Comparison of ENCODE assay signal across 1 cellular context in the genomic region with DNA sequence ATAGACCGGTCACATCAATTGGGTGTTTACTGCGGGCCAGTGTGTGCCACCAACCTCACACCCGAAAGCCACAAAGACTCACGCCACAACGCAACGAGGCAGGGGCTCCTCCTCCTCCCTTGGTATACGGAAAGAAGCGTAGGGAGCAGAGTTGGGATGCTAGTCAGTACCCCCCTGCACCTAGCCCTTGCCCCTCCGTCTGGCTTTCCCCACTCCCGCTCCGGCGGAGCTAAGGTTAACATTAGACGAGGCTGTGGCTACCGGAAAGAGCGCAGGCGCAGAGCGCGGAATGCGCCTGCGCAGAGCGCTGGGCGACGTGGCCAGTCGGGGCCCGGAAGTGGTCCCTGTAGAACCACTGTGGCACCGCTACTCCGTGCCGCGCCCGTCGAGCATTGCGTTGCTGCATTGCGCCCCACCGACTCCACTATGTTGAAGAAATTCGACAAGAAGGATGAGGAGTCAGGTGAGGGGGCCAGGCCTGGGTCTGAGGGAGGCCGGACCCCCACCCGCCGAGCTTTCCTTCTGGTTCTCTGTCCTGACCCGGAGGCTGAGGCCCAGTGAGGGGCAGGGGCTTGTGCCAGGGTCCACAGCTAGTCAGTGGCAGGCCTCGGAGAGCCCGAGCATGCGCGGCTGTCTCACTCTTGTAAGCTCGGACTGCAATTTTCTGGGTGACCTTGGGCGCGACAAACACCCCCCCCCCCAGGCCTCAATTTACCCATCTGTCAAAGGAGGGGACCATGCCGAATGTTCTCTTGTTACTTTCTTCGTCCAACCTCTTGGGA.
A peak's percentile ranks its signal among the peaks of the same experiment; 100 is the strongest.
TF ChIP-seq lines count a peak whose summit lies in the region.

A gene with protein sequence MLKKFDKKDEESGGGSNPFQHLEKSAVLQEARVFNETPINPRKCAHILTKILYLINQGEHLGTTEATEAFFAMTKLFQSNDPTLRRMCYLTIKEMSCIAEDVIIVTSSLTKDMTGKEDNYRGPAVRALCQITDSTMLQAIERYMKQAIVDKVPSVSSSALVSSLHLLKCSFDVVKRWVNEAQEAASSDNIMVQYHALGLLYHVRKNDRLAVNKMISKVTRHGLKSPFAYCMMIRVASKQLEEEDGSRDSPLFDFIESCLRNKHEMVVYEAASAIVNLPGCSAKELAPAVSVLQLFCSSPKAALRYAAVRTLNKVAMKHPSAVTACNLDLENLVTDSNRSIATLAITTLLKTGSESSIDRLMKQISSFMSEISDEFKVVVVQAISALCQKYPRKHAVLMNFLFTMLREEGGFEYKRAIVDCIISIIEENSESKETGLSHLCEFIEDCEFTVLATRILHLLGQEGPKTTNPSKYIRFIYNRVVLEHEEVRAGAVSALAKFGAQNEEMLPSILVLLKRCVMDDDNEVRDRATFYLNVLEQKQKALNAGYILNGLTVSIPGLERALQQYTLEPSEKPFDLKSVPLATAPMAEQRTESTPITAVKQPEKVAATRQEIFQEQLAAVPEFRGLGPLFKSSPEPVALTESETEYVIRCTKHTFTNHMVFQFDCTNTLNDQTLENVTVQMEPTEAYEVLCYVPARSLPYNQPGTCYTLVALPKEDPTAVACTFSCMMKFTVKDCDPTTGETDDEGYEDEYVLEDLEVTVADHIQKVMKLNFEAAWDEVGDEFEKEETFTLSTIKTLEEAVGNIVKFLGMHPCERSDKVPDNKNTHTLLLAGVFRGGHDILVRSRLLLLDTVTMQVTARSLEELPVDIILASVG (plus strand): TSS at position 323 of the 782 bp plus-strand sequence. CDS start 104 bp downstream, at position 427.

TF ChIP-seq in HepG2, 621 proteins besides CTCF, POLR2A, EP300 and RAD21 (continued from another document and continues in another):
- TF ChIP-seq, protein P1, sequence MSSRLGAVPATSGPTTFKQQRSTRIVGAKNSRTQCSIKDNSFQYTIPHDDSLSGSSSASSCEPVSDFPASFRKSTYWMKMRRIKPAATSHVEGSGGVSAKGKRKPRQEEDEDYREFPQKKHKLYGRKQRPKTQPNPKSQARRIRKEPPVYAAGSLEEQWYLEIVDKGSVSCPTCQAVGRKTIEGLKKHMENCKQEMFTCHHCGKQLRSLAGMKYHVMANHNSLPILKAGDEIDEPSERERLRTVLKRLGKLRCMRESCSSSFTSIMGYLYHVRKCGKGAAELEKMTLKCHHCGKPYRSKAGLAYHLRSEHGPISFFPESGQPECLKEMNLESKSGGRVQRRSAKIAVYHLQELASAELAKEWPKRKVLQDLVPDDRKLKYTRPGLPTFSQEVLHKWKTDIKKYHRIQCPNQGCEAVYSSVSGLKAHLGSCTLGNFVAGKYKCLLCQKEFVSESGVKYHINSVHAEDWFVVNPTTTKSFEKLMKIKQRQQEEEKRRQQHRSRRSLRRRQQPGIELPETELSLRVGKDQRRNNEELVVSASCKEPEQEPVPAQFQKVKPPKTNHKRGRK (CRISPR knock-in tag; IDR thresholded peaks at IDR 0.05): no peak
- TF ChIP-seq TBX3 (IDR thresholded peaks at IDR 0.05; ENCODE audit: borderline replicate concordance): no peak
- peak; percentile 89 for TF ChIP-seq ZNF777 (CRISPR knock-in tag; IDR thresholded peaks at IDR 0.05)
- peak; percentile 84 for TF ChIP-seq PHF20 (CRISPR knock-in tag; IDR thresholded peaks at IDR 0.05)
- TF ChIP-seq, protein P2, sequence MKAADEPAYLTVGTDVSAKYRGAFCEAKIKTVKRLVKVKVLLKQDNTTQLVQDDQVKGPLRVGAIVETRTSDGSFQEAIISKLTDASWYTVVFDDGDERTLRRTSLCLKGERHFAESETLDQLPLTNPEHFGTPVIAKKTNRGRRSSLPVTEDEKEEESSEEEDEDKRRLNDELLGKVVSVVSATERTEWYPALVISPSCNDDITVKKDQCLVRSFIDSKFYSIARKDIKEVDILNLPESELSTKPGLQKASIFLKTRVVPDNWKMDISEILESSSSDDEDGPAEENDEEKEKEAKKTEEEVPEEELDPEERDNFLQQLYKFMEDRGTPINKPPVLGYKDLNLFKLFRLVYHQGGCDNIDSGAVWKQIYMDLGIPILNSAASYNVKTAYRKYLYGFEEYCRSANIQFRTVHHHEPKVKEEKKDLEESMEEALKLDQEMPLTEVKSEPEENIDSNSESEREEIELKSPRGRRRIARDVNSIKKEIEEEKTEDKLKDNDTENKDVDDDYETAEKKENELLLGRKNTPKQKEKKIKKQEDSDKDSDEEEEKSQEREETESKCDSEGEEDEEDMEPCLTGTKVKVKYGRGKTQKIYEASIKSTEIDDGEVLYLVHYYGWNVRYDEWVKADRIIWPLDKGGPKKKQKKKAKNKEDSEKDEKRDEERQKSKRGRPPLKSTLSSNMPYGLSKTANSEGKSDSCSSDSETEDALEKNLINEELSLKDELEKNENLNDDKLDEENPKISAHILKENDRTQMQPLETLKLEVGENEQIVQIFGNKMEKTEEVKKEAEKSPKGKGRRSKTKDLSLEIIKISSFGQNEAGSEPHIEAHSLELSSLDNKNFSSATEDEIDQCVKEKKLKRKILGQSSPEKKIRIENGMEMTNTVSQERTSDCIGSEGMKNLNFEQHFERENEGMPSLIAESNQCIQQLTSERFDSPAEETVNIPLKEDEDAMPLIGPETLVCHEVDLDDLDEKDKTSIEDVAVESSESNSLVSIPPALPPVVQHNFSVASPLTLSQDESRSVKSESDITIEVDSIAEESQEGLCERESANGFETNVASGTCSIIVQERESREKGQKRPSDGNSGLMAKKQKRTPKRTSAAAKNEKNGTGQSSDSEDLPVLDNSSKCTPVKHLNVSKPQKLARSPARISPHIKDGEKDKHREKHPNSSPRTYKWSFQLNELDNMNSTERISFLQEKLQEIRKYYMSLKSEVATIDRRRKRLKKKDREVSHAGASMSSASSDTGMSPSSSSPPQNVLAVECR (CRISPR knock-in tag; IDR thresholded peaks at IDR 0.05; ENCODE audit: borderline replicate concordance): peak; percentile 95
- TF ChIP-seq HDAC2 (CRISPR knock-in tag; IDR thresholded peaks at IDR 0.05): peak; percentile 59; the same call in 1 of the 2 replicates
- TF ChIP-seq, protein P3, sequence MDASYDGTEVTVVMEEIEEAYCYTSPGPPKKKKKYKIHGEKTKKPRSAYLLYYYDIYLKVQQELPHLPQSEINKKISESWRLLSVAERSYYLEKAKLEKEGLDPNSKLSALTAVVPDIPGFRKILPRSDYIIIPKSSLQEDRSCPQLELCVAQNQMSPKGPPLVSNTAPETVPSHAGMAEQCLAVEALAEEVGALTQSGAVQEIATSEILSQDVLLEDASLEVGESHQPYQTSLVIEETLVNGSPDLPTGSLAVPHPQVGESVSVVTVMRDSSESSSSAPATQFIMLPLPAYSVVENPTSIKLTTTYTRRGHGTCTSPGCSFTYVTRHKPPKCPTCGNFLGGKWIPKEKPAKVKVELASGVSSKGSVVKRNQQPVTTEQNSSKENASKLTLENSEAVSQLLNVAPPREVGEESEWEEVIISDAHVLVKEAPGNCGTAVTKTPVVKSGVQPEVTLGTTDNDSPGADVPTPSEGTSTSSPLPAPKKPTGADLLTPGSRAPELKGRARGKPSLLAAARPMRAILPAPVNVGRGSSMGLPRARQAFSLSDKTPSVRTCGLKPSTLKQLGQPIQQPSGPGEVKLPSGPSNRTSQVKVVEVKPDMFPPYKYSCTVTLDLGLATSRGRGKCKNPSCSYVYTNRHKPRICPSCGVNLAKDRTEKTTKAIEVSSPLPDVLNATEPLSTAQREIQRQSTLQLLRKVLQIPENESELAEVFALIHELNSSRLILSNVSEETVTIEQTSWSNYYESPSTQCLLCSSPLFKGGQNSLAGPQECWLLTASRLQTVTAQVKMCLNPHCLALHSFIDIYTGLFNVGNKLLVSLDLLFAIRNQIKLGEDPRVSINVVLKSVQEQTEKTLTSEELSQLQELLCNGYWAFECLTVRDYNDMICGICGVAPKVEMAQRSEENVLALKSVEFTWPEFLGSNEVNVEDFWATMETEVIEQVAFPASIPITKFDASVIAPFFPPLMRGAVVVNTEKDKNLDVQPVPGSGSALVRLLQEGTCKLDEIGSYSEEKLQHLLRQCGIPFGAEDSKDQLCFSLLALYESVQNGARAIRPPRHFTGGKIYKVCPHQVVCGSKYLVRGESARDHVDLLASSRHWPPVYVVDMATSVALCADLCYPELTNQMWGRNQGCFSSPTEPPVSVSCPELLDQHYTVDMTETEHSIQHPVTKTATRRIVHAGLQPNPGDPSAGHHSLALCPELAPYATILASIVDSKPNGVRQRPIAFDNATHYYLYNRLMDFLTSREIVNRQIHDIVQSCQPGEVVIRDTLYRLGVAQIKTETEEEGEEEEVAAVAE (CRISPR knock-in tag; IDR thresholded peaks at IDR 0.05; ENCODE audit: borderline replicate concordance): 0 out of 2 replicates have a peak, but pooled peaks have one; percentile 10
- TF ChIP-seq KDM5B (CRISPR knock-in tag; IDR thresholded peaks at IDR 0.05; ENCODE audit: borderline replicate concordance): peak; percentile 83
- TF ChIP-seq ZNF160 (CRISPR knock-in tag; IDR thresholded peaks at IDR 0.05): no peak
- peak; percentile 84 for TF ChIP-seq SALL1 (CRISPR knock-in tag; IDR thresholded peaks at IDR 0.05)
- peak; percentile 58; the same call in 1 of the 2 replicates for TF ChIP-seq GTF3A (CRISPR knock-in tag; conservative IDR thresholded peaks at IDR 0.05)
- peak; percentile 60 for TF ChIP-seq ZNF768 (CRISPR knock-in tag; IDR thresholded peaks at IDR 0.05)
- TF ChIP-seq, protein P4, sequence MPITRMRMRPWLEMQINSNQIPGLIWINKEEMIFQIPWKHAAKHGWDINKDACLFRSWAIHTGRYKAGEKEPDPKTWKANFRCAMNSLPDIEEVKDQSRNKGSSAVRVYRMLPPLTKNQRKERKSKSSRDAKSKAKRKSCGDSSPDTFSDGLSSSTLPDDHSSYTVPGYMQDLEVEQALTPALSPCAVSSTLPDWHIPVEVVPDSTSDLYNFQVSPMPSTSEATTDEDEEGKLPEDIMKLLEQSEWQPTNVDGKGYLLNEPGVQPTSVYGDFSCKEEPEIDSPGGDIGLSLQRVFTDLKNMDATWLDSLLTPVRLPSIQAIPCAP (CRISPR knock-in tag; IDR thresholded peaks at IDR 0.05; ENCODE audit: low read depth): 0 out of 2 replicates have a peak, but pooled peaks have one; percentile 56
- TF ChIP-seq ZNF607 (CRISPR knock-in tag; IDR thresholded peaks at IDR 0.05; ENCODE audit: borderline replicate concordance): 0 out of 2 replicates have a peak, but pooled peaks have one; percentile 73
- peak; percentile 68; the same call in 1 of the 2 replicates for TF ChIP-seq ZNF709 (CRISPR knock-in tag; IDR thresholded peaks at IDR 0.05)
- TF ChIP-seq KDM2A (CRISPR knock-in tag; IDR thresholded peaks at IDR 0.05; ENCODE audit: borderline replicate concordance, low read depth): peak; percentile 72; the same call in 1 of the 2 replicates
- peak; percentile 51; the same call in 1 of the 2 replicates for TF ChIP-seq ARNTL (CRISPR knock-in tag; IDR thresholded peaks at IDR 0.05)
- TF ChIP-seq, protein P5, sequence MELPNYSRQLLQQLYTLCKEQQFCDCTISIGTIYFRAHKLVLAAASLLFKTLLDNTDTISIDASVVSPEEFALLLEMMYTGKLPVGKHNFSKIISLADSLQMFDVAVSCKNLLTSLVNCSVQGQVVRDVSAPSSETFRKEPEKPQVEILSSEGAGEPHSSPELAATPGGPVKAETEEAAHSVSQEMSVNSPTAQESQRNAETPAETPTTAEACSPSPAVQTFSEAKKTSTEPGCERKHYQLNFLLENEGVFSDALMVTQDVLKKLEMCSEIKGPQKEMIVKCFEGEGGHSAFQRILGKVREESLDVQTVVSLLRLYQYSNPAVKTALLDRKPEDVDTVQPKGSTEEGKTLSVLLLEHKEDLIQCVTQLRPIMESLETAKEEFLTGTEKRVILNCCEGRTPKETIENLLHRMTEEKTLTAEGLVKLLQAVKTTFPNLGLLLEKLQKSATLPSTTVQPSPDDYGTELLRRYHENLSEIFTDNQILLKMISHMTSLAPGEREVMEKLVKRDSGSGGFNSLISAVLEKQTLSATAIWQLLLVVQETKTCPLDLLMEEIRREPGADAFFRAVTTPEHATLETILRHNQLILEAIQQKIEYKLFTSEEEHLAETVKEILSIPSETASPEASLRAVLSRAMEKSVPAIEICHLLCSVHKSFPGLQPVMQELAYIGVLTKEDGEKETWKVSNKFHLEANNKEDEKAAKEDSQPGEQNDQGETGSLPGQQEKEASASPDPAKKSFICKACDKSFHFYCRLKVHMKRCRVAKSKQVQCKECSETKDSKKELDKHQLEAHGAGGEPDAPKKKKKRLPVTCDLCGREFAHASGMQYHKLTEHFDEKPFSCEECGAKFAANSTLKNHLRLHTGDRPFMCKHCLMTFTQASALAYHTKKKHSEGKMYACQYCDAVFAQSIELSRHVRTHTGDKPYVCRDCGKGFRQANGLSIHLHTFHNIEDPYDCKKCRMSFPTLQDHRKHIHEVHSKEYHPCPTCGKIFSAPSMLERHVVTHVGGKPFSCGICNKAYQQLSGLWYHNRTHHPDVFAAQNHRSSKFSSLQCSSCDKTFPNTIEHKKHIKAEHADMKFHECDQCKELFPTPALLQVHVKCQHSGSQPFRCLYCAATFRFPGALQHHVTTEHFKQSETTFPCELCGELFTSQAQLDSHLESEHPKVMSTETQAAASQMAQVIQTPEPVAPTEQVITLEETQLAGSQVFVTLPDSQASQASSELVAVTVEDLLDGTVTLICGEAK (IDR thresholded peaks at IDR 0.05): no peak
- TF ChIP-seq, protein P5 (CRISPR knock-in tag; IDR thresholded peaks at IDR 0.05): no peak
- TF ChIP-seq, protein P6, sequence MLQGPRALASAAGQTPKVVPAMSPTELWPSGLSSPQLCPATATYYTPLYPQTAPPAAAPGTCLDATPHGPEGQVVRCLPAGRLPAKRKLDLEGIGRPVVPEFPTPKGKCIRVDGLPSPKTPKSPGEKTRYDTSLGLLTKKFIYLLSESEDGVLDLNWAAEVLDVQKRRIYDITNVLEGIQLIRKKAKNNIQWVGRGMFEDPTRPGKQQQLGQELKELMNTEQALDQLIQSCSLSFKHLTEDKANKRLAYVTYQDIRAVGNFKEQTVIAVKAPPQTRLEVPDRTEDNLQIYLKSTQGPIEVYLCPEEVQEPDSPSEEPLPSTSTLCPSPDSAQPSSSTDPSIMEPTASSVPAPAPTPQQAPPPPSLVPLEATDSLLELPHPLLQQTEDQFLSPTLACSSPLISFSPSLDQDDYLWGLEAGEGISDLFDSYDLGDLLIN (CRISPR knock-in tag; IDR thresholded peaks at IDR 0.05; ENCODE audit: borderline replicate concordance): peak; percentile 51; the same call in 1 of the 2 replicates
